In the genomic region with DNA sequence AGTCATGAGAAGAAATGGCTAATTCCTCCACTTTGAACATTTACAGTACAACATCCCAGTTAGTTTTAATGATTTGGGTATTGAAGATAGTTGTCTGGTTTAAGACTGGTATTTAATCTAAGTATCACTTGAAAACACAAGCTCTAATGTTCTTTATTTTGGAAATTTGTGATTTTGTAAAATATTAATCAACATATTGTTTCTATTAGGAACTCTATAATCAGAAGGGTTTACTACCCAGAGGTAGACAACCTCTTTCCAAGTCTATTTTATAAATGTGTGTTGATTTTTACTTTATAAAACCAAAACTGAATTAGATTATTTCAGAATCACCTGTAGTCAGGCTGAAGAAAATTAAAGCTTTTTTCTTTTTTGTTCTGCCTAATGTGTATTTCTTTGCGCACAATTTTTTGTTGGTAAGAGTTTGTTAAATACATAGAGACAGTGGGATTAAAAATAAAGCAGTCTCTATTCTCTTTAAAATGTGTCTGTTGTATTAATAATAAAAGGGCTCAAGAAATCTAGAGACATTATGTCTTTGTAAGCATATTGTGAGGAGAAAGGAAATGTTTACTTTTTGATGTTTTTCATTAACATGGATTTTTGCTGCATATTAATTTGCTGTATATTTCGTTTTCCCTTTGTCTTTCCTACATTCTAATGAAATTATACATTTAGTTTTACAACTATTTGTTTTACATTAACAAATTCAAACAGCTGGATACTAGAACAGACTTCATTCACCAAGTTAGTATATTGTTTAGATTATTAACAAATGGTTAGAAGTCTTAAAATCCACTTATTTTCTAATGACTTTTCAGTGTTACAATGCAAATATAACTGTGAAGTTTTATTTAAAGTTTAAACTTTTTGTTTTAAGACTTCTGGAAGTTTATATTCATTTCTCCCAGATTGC, we compare ENCODE assay signal across 11 cellular contexts. TPM values are rescaled to one million over a fixed set of nuclear protein-coding genes. Genes with fewer than 3 reads are reported as not detected.
DNase-seq lines count a peak whose midpoint lies in the region; ATAC-seq, FAIRE-seq and TF ChIP-seq lines count a peak whose summit lies in the region.
"Had no signal": no experiment of that assay in that cellular context is flagged by ENCODE, and none has a peak within 500 bp of the region (broad histone marks: within the 10 kb centered on the region; RNA-seq: fewer than 3 reads in every experiment).

No MANE protein-coding gene starts in this region.

- H3K4me1 ChIP-seq in ACC112 (ENCODE audit: control insufficient read depth, insufficient read depth, low read length, unreplicated experiment) (peaks cover 26% of the 10 kb centered on the region), right cardiac atrium (ENCODE audit: control insufficient read depth, insufficient read depth, low read length) (peaks cover 5% of the 10 kb centered on the region)

- POLR2A ChIA-PET in activated CD4-positive, alpha-beta memory T cell treated with anti-CD3 and anti-CD28 coated beads for 36 hours (lab: Charles Lee), result no interaction called here
- POLR2A ChIA-PET in HEK293T (lab: Yijun Ruan, JAX), result interaction anchor here (1.0 kb wide), 1 partner anchor 47 kb away, joined by 3 read pairs; no protein-coding TSS in a partner anchor

- DNase-seq in GM12865 (ENCODE audit: low read depth) (no peak), right cardiac atrium (no peak), HEK293T (ENCODE audit: extremely low spot score) (no peak)
- no peak for DNase-seq in activated CD4-positive, alpha-beta memory T cell treated with anti-CD3 and anti-CD28 coated beads for 36 hours
- DNase-seq: central memory CD4-positive, alpha-beta T cell; posterior cingulate gyrus had no signal

- ATAC-seq in HG03045 (IDR thresholded peaks at IDR 0.05; ENCODE audit: unreplicated experiment) (no peak), right cardiac atrium (no peak), HG03280 (IDR thresholded peaks at IDR 0.05; ENCODE audit: unreplicated experiment) (no peak)
- ATAC-seq: left colon had no signal

- CTCF ChIA-PET in activated CD4-positive, alpha-beta memory T cell treated with anti-CD3 and anti-CD28 coated beads for 36 hours (lab: Charles Lee), result interaction anchor here (1.1 to 2.5 kb wide), 4 partner anchors 8 to 35 kb away, joined by 3 to 11 read pairs (median 4); no protein-coding TSS in a partner anchor
- CTCF ChIA-PET in HEK293T (lab: Yijun Ruan, JAX), result interaction anchor here (0.6 to 1.4 kb wide), 3 partner anchors 34 to 645 kb away, joined by 3 to 4 read pairs (median 3); no protein-coding TSS in a partner anchor

- peaks cover 7% of the 10 kb centered on the region for H3K36me3 Mint-ChIP-seq in activated CD4-positive, alpha-beta memory T cell treated with anti-CD3 and anti-CD28 coated beads for 36 hours

- H3K79me2 ChIP-seq in ACC112 (ENCODE audit: control insufficient read depth, insufficient read depth, low read length, unreplicated experiment), result peaks cover 71% of the 10 kb centered on the region

- H3K36me3 ChIP-seq in ACC112 (ENCODE audit: insufficient read depth, low read length), result no peaks in the 10 kb centered on the region

- H3K27ac Mint-ChIP-seq in activated CD4-positive, alpha-beta memory T cell treated with anti-CD3 and anti-CD28 coated beads for 36 hours, result no peak overlapping the region

- H3K4me3 ChIP-seq in ACC112 (ENCODE audit: low read depth, low read length) (peak overlapping the region; percentile 94), GM12865 (ENCODE audit: low read depth, low read length) (peak overlapping the region; percentile 9; the same call in 1 of the 2 replicates), right cardiac atrium (ENCODE audit: low read length) (no peak overlapping the region)

- H3K27me3 Mint-ChIP-seq in activated CD4-positive, alpha-beta memory T cell treated with anti-CD3 and anti-CD28 coated beads for 36 hours, result no peaks in the 10 kb centered on the region

- H3K27ac ChIP-seq in ACC112 (ENCODE audit: low read depth, low read length) (peak overlapping the region; percentile 15), right cardiac atrium (ENCODE audit: low read length) (no peak overlapping the region)

- H3K9me3 ChIP-seq in right cardiac atrium (ENCODE audit: control insufficient read depth, low read length), result no peaks in the 10 kb centered on the region

- peak; percentile 73 for FAIRE-seq in islet of Langerhans (lab: Jason Lieb, UNC)

- peak overlapping the region; percentile 98 for H3K4me3 Mint-ChIP-seq in activated CD4-positive, alpha-beta memory T cell treated with anti-CD3 and anti-CD28 coated beads for 36 hours

- intact Hi-C loops in activated CD4-positive, alpha-beta memory T cell treated with anti-CD3 and anti-CD28 coated beads for 36 hours (cut with micrococcal nuclease), result loop anchor here (2.0 to 10.0 kb wide), 4 partner anchors 38 to 548 kb away; a partner anchor contains a TSS
- intact Hi-C loops in right cardiac atrium (cut with DNase I), result loop anchor here in 1 of 4 donors (5.0 kb wide), 1 partner anchor 37 kb away; no protein-coding TSS in a partner anchor

- no peaks in the 10 kb centered on the region for H3K9me3 Mint-ChIP-seq in activated CD4-positive, alpha-beta memory T cell treated with anti-CD3 and anti-CD28 coated beads for 36 hours

- peaks cover 55% of the 10 kb centered on the region for H3K4me1 Mint-ChIP-seq in activated CD4-positive, alpha-beta memory T cell treated with anti-CD3 and anti-CD28 coated beads for 36 hours (ENCODE audit: low read depth)

- TF ChIP-seq CTCF in GM12865 (IDR thresholded peaks at IDR 0.05; ENCODE audit: insufficient read depth, low read depth, low read length, missing control alignments), result no peak

- 91% methylated on average over 2 of the region's 2 CpGs for WGBS in right cardiac atrium

- H3K27me3 ChIP-seq in ACC112 (ENCODE audit: insufficient read depth, low read length) (no peaks in the 10 kb centered on the region), right cardiac atrium (ENCODE audit: control insufficient read depth, insufficient read depth) (no peaks in the 10 kb centered on the region)

- no peak overlapping the region for H2AFZ ChIP-seq in ACC112 (ENCODE audit: low read length, unreplicated experiment)

TF ChIP-seq in HEK293T, 16 proteins besides CTCF, POLR2A, EP300 and RAD21:
- no peak for TF ChIP-seq SUZ12 (IDR thresholded peaks at IDR 0.05)
- no peak for TF ChIP-seq SP1 (IDR thresholded peaks at IDR 0.05)
- TF ChIP-seq FOXA1 (IDR thresholded peaks at IDR 0.05), result no peak
- TF ChIP-seq FOXM1 (IDR thresholded peaks at IDR 0.05; ENCODE audit: borderline replicate concordance), result no peak
- no peak for TF ChIP-seq L3MBTL2 (conservative IDR thresholded peaks at IDR 0.05)
- no peak for TF ChIP-seq NFRKB (IDR thresholded peaks at IDR 0.05)
- TF ChIP-seq CTBP1 (IDR thresholded peaks at IDR 0.05; ENCODE audit: borderline replicate concordance), result no peak
- no peak for TF ChIP-seq LEF1 (IDR thresholded peaks at IDR 0.05; ENCODE audit: borderline replicate concordance)
- TF ChIP-seq ARNT (IDR thresholded peaks at IDR 0.05), result no peak
- no peak for TF ChIP-seq BHLHE40 (IDR thresholded peaks at IDR 0.05; ENCODE audit: borderline replicate concordance)
- no peak for TF ChIP-seq FOXK2 (IDR thresholded peaks at IDR 0.05)
- TF ChIP-seq ELF4 (IDR thresholded peaks at IDR 0.05), result no peak
- no peak for TF ChIP-seq TARDBP (IDR thresholded peaks at IDR 0.05)
- no peak for TF ChIP-seq HDGF (IDR thresholded peaks at IDR 0.05; ENCODE audit: borderline replicate concordance)
- TF ChIP-seq ZNF384 (IDR thresholded peaks at IDR 0.05), result no peak
- TF ChIP-seq, protein P1, sequence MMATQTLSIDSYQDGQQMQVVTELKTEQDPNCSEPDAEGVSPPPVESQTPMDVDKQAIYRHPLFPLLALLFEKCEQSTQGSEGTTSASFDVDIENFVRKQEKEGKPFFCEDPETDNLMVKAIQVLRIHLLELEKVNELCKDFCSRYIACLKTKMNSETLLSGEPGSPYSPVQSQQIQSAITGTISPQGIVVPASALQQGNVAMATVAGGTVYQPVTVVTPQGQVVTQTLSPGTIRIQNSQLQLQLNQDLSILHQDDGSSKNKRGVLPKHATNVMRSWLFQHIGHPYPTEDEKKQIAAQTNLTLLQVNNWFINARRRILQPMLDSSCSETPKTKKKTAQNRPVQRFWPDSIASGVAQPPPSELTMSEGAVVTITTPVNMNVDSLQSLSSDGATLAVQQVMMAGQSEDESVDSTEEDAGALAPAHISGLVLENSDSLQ (IDR thresholded peaks at IDR 0.05), result no peak
TF ChIP-seq in HEK293T: peak in this region for 0.

RNA-seq across cellular contexts. Expression of a gene that starts 3.8 kb away (rescaled TPM):
- 10 to 100 TPM; 12.0 to 12.3 TPM for total RNA-seq in activated CD4-positive, alpha-beta memory T cell treated with anti-CD3 and anti-CD28 coated beads for 36 hours
- total RNA-seq in right cardiac atrium, result 10 to 100 TPM; 25.7 to 37.1 (median 32.9) TPM
- 6.1 TPM for polyA plus RNA-seq in right cardiac atrium

RNA-seq across cellular contexts. Expression of a gene that starts 15.7 kb away (rescaled TPM):
- total RNA-seq in activated CD4-positive, alpha-beta memory T cell treated with anti-CD3 and anti-CD28 coated beads for 36 hours, result 1 to 10 TPM; 2.2 to 2.3 TPM
- 10 to 100 TPM; 14.9 to 20.1 (median 16.9) TPM for total RNA-seq in right cardiac atrium
- 9.8 TPM for polyA plus RNA-seq in right cardiac atrium

Comparison
In these comparisons a context has a peak if more than half of its experiments do, and no peak if none do; other contexts are left out.
1. RNA of a gene that starts 15.7 kb away (total RNA-seq): 14.9 to 20.1 TPM in right cardiac atrium; 2.2 to 2.3 TPM in activated CD4-positive, alpha-beta memory T cell treated with anti-CD3 and anti-CD28 coated beads for 36 hours; every median in the first group is over 4 times any median in the second.